ENCODE assay signal across 21 cellular contexts in the genomic region with DNA sequence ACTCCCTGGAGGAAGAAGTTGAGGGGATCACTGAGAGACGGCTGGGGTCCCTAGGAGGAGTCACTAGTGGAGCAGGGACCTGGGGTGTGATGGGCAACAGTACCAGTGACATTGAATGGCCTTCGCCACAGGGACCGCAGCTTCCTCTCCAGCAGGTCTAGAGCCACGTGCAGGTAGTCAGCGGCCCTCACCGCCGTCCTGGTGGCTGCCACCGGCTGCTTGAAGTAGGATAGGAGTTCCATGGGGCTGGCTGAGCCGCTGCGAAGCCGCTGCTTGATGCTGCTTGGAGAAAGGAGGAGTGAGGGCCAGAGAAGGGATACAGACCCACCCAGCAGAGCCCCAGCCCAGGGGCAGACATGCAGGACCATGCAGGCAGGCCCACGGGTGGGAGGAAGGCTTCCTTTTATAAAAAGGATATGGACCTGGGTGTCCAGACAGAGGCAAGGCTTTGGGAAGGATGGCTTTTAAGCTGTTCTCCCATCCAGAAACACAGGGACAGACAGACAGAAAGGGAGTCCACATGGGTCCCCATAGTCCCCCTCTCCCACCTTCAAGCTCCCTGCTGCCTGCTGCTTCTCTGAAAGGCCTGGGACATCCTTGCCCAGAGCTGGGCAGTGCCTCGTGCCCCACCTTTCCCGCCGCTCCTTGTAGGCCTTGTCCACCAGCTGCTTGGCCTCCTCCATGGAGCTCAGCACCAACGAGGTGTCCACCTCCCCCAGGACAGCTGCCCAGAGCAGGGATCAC. TPM values are rescaled to one million over a fixed set of nuclear protein-coding genes. Genes with fewer than 3 reads are reported as not detected.
DNase-seq lines count a peak whose midpoint lies in the region; ATAC-seq and TF ChIP-seq lines count a peak whose summit lies in the region.
"Had no signal": no experiment of that assay in that cellular context is flagged by ENCODE, and none has a peak within 500 bp of the region (broad histone marks: within the 10 kb centered on the region; RNA-seq: fewer than 3 reads in every experiment).

No MANE protein-coding gene starts in this region.

- peak; percentile 1 for DNase-seq in AG08395 (ENCODE audit: low spot score)
- peak; percentile 36 for DNase-seq in SKM-1 (lab: John Stamatoyannopoulos, UW; ENCODE audit: unreplicated experiment)
- DNase-seq in naive B cell: no peak
- DNase-seq in chondrocyte (ENCODE audit: low spot score): no peak
- no peak for DNase-seq in UCSD-AML1 (lab: John Stamatoyannopoulos, UW; ENCODE audit: unreplicated experiment)
- DNase-seq: caudate nucleus; foreskin keratinocyte; left ventricle myocardium superior; NCI-H2107; stimulated activated CD4-positive, alpha-beta T cell treated with anti-CD3 and anti-CD28 coated beads, Interleukin-1b, Interleukin-23, amount 100 ng/mL, for 48 hours; T-cell had no signal

- H3K27ac ChIP-seq in BLaER1 treated with 17β-estradiol and CSF1 and Interleukin-3, amounts not matched to agents 10 nM and 100 nM: peak overlapping the region in 8 of 11 experiments; percentile 83 to 97 (median 92); a peak in 16 of 22 replicates
- H3K27ac ChIP-seq: C4-2B, foreskin keratinocyte had no signal

- peak overlapping the region in 9 of 11 experiments; percentile 2 to 87 (median 70); a peak in 15 of 22 replicates for H3K4me2 ChIP-seq in BLaER1 treated with 17β-estradiol and CSF1 and Interleukin-3, amounts not matched to agents 10 nM and 100 nM

- peaks cover 18 to 78% (median 76%) of the 10 kb centered on the region in 10 experiments for H3K4me1 ChIP-seq in BLaER1 treated with 17β-estradiol and CSF1 and Interleukin-3, amounts not matched to agents 10 nM and 100 nM
- H3K4me1 ChIP-seq: foreskin keratinocyte had no signal

- H3K9me3 ChIP-seq in BLaER1 treated with 17β-estradiol and CSF1 and Interleukin-3, amounts not matched to agents 10 nM and 100 nM (replicated peaks in 1 of 11): peaks cover 0 to 18% (median 0%) of the 10 kb centered on the region in 11 experiments; a peak in 7 of 22 replicates

- peak overlapping the region in 1 of 8 donors; percentile 37 for H3K4me3 Mint-ChIP-seq in naive B cell
- no peak overlapping the region for H3K4me3 Mint-ChIP-seq in chondrocyte (ENCODE audit: unreplicated experiment)
- H3K4me3 Mint-ChIP-seq: activated naive CD8-positive, alpha-beta T cell; T-cell; WTC11 had no signal

- TF ChIP-seq CTCF in chondrocyte (IDR thresholded peaks at IDR 0.05): no peak

- H3K36me3 ChIP-seq in BLaER1 treated with 17β-estradiol and CSF1 and Interleukin-3, amounts not matched to agents 10 nM and 100 nM: 0 out of 22 replicates have a peak, but pooled peaks cover 0 to 3% (median 0%) of the 10 kb centered on the region in 11 experiments

- H3K36me3 Mint-ChIP-seq in naive B cell (peaks cover 0 to 7% of the 10 kb centered on the region in 2 donors), chondrocyte (ENCODE audit: low read depth) (no peaks in the 10 kb centered on the region)
- H3K36me3 Mint-ChIP-seq: activated naive CD8-positive, alpha-beta T cell; T-cell; WTC11 had no signal

- ATAC-seq in naive B cell (ENCODE audit: low read depth in 2 of 2) (no peak), GM21390 (IDR thresholded peaks at IDR 0.05; ENCODE audit: unreplicated experiment) (no peak), HG02938 (IDR thresholded peaks at IDR 0.05; ENCODE audit: unreplicated experiment) (no peak)
- ATAC-seq: WTC11 had no signal

- H3K27ac Mint-ChIP-seq in naive B cell (peak overlapping the region in 4 of 6 donors; percentile 51 to 95 (median 72)), chondrocyte (ENCODE audit: unreplicated experiment) (no peak overlapping the region)
- H3K27ac Mint-ChIP-seq: activated naive CD8-positive, alpha-beta T cell; T-cell; WTC11 had no signal

- no peak overlapping the region for H3K4me3 ChIP-seq in BLaER1 treated with 17β-estradiol and CSF1 and Interleukin-3, amounts not matched to agents 10 nM and 100 nM

- no peaks in the 10 kb centered on the region for H4K20me1 ChIP-seq in BLaER1 treated with 17β-estradiol and CSF1 and Interleukin-3, amounts not matched to agents 10 nM and 100 nM

- no peaks in the 10 kb centered on the region for H3K9me3 Mint-ChIP-seq in naive B cell
- no peaks in the 10 kb centered on the region for H3K9me3 Mint-ChIP-seq in chondrocyte (ENCODE audit: low read depth)
- H3K9me3 Mint-ChIP-seq: T-cell, WTC11 had no signal

- H3K4me1 Mint-ChIP-seq in naive B cell (peaks cover 4 to 7% (median 4%) of the 10 kb centered on the region in 3 donors), chondrocyte (ENCODE audit: low read depth) (no peaks in the 10 kb centered on the region)

- H3K27me3 Mint-ChIP-seq in naive B cell: peaks cover 0 to 54% (median 23%) of the 10 kb centered on the region in 3 donors
- peaks cover 22% of the 10 kb centered on the region for H3K27me3 Mint-ChIP-seq in chondrocyte (ENCODE audit: low read depth)

- no peaks in the 10 kb centered on the region for H3K27me3 ChIP-seq in BLaER1 treated with 17β-estradiol and CSF1 and Interleukin-3, amounts not matched to agents 10 nM and 100 nM

- peak overlapping the region in 7 of 11 experiments; percentile 31 to 79 (median 69); a peak in 10 of 22 replicates for H3K9ac ChIP-seq in BLaER1 treated with 17β-estradiol and CSF1 and Interleukin-3, amounts not matched to agents 10 nM and 100 nM

RNA-seq across cellular contexts. Expression of a gene that starts 0.8 kb away (rescaled TPM):
- polyA plus RNA-seq in naive B cell (ENCODE audit: low read depth in 6 of 6): under 1 TPM in 2 of 6 donors, not detected in 4; 0.12 to 0.29 TPM
- total RNA-seq in chondrocyte: not detected in 3 replicates
- total RNA-seq: Daoy, foreskin keratinocyte, H7, renal cortical epithelial cell, WTC11 had no signal
- polyA plus RNA-seq: foreskin keratinocyte had no signal

RNA-seq across cellular contexts. Expression of a gene that starts 41.5 kb away (rescaled TPM):
- not detected for polyA plus RNA-seq in naive B cell (ENCODE audit: low read depth in 6 of 6)
- not detected in 3 replicates for total RNA-seq in chondrocyte
- total RNA-seq: foreskin keratinocyte, H7, left ventricle myocardium superior, myocyte, renal cortical epithelial cell, T-cell had no signal
- polyA plus RNA-seq: foreskin keratinocyte had no signal

RNA-seq across cellular contexts. Expression of a gene that starts 48.7 kb away (rescaled TPM):
- polyA plus RNA-seq in naive B cell (ENCODE audit: low read depth in 6 of 6): under 1 TPM in 4 of 6 donors, not detected in 2; 0.03 to 0.58 (median 0.38) TPM
- total RNA-seq in chondrocyte: 1.3 to 2.0 TPM in 2 of 3 replicates, not detected in the other

Comparison
In these comparisons a context has a peak if more than half of its experiments do, and no peak if none do; other contexts are left out.
1. DNase-seq: peak in AG08395 (single experiment) and SKM-1 (single experiment); none in naive B cell (single experiment), chondrocyte (single experiment) and UCSD-AML1 (single experiment).